In the genomic region with DNA sequence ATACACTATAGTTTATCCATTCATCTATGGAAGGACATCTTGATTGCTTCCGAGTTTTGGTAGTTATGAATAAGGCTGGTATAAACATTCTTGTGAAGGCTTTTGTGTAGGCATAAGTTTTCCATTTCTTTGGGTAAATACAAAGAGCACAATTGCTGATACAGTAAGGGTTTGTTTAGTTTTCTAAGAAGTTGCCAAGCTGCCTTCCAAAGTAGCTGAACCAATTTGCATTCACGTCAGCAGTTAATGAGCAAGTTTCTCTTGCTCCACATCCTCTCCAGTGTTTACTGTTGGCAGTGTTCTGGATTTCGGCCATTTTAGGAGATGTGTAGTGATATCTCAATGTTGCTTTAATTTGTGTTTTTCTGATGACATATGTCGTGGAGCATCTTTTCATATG, we compare ENCODE assay signal across 21 cellular contexts. TPM values are rescaled to one million over a fixed set of nuclear protein-coding genes. Genes with fewer than 3 reads are reported as not detected.
DNase-seq lines count a peak whose midpoint lies in the region; ATAC-seq and TF ChIP-seq lines count a peak whose summit lies in the region.
"Had no signal": no experiment of that assay in that cellular context is flagged by ENCODE, and none has a peak within 500 bp of the region (broad histone marks: within the 10 kb centered on the region; RNA-seq: fewer than 3 reads in every experiment).

No MANE protein-coding gene starts in this region.

- H3K4me3 ChIP-seq in AG10803 (ENCODE audit: low read length) (no peak overlapping the region), LNCaP clone FGC (ENCODE audit: low read depth, low read length) (no peak overlapping the region), astrocyte of the spinal cord (ENCODE audit: low read depth, low read length) (no peak overlapping the region)
- H3K4me3 ChIP-seq: BLaER1 treated with 17β-estradiol and CSF1 and Interleukin-3, amounts not matched to agents 10 nM and 100 nM; GM23338 had no signal

- no peaks in the 10 kb centered on the region for H3K4me1 Mint-ChIP-seq in progenitor cell of endocrine pancreas (ENCODE audit: low read depth)
- H3K4me1 Mint-ChIP-seq: CD14-positive monocyte; CD8-positive, alpha-beta memory T cell; GM23338; H9 had no signal

- peaks cover 34% of the 10 kb centered on the region for H3K9me3 Mint-ChIP-seq in progenitor cell of endocrine pancreas (ENCODE audit: low read depth)

- H3K4me3 Mint-ChIP-seq in progenitor cell of endocrine pancreas (ENCODE audit: low read depth) = no peak overlapping the region
- H3K4me3 Mint-ChIP-seq: CD14-positive monocyte; CD4-positive, alpha-beta T cell; CD8-positive, alpha-beta memory T cell; GM23338; H9; HFFc6 had no signal

- H3K27me3 Mint-ChIP-seq in progenitor cell of endocrine pancreas = no peaks in the 10 kb centered on the region
- H3K27me3 Mint-ChIP-seq: CD4-positive, alpha-beta T cell; CD8-positive, alpha-beta memory T cell had no signal

- peak; percentile 16 for DNase-seq in AG10803 (ENCODE audit: low read depth)
- DNase-seq in LNCaP clone FGC (ENCODE audit: low read depth) = peak; percentile 97
- DNase-seq in astrocyte of the spinal cord (ENCODE audit: low read depth, low spot score) = peak; percentile 1
- DNase-seq in progenitor cell of endocrine pancreas (ENCODE audit: low spot score, unreplicated experiment) = no peak
- DNase-seq in GM19238 (ENCODE audit: insufficient read length, low spot score) = no peak
- no peak for DNase-seq in NCI-H345 treated with DMSO at 0.1 percent for 48 hours (lab: John Stamatoyannopoulos, UW; ENCODE audit: unreplicated experiment)
- DNase-seq: AML-193; BE2C; Calu3; CD4-positive, alpha-beta T cell; CD8-positive, alpha-beta memory T cell; COR-L47; DND-41; H9; HFFc6 had no signal

- H3K27ac Mint-ChIP-seq in progenitor cell of endocrine pancreas = no peak overlapping the region
- H3K27ac Mint-ChIP-seq: CD14-positive monocyte; CD4-positive, alpha-beta T cell; CD8-positive, alpha-beta memory T cell; GM23338; H9; HFFc6 had no signal

- peaks cover 2% of the 10 kb centered on the region for H3K36me3 Mint-ChIP-seq in progenitor cell of endocrine pancreas (ENCODE audit: insufficient read depth)
- H3K36me3 Mint-ChIP-seq: CD14-positive monocyte; CD8-positive, alpha-beta memory T cell had no signal

- H3K27ac ChIP-seq in VCaP = peak overlapping the region; percentile 81
- H3K27ac ChIP-seq: 22Rv1; BLaER1 treated with 17β-estradiol and CSF1 and Interleukin-3, amounts not matched to agents 10 nM and 100 nM had no signal

- no peak for ATAC-seq in HG03442 (IDR thresholded peaks at IDR 0.05; ENCODE audit: unreplicated experiment)
- ATAC-seq: GM23338 had no signal

- TF ChIP-seq CTCF in AG10803 (conservative IDR thresholded peaks at IDR 0.05; ENCODE audit: low read length) (no peak), LNCaP clone FGC (IDR thresholded peaks at IDR 0.05; ENCODE audit: control insufficient read depth, extremely low read depth, insufficient read depth) (no peak), VCaP (conservative IDR thresholded peaks at IDR 0.05) (no peak), astrocyte of the spinal cord (IDR thresholded peaks at IDR 0.05; ENCODE audit: low read depth, low read length) (no peak), progenitor cell of endocrine pancreas (IDR thresholded peaks at IDR 0.05; ENCODE audit: unreplicated experiment) (no peak)

- in situ Hi-C loops in astrocyte of the spinal cord (cut with HindIII; ENCODE audit: low sequenced_read_pairs) = no loop called here

RNA-seq across cellular contexts. Expression of gene GABRA5, which starts 34.2 kb away (rescaled TPM):
- total RNA-seq in progenitor cell of endocrine pancreas = 0.10 TPM in 1 of 2 replicates, not detected in the other
- total RNA-seq: Calu3; CD4-positive, alpha-beta T cell; CD8-positive, alpha-beta memory T cell had no signal

Comparison
In these comparisons a context has a peak if more than half of its experiments do, and no peak if none do; other contexts are left out.
1. DNase-seq: peak in AG10803 (single experiment), LNCaP clone FGC (single experiment) and astrocyte of the spinal cord (single experiment); none in progenitor cell of endocrine pancreas (single experiment), GM19238 (single experiment) and NCI-H345 treated with DMSO at 0.1 percent for 48 hours (single experiment).